In genomic region chr12:12072064-12072760, GRCh38 we compare ENCODE assay signal across 8 cellular contexts. TPM values are rescaled to one million over a fixed set of nuclear protein-coding genes. Genes with fewer than 3 reads are reported as not detected.
DNase-seq lines count a peak whose midpoint lies in the region; ATAC-seq and TF ChIP-seq lines count a peak whose summit lies in the region.

No MANE protein-coding gene starts in this region.

- WGBS in aorta, 2 donors = 74 to 84% methylated on average over 21 of the region's 21 CpGs

- H3K27me3 ChIP-seq in left ventricle myocardium inferior (ENCODE audit: low read depth) = peaks cover 45% of the 10 kb centered on the region
- H3K27me3 ChIP-seq in aorta (ENCODE audit: control insufficient read depth in 1 of 2, insufficient read depth in 2 of 2, low read length in 1 of 2) = peaks cover 0 to 1% of the 10 kb centered on the region in 2 donors

- TF ChIP-seq CTCF in left ventricle myocardium inferior (IDR thresholded peaks at IDR 0.05; ENCODE audit: borderline replicate concordance) = no peak
- TF ChIP-seq CTCF in mucosa of descending colon (IDR thresholded peaks at IDR 0.05) = no peak
- TF ChIP-seq CTCF in GM13977 (IDR thresholded peaks at IDR 0.05; ENCODE audit: extremely low read depth, insufficient read depth, missing control alignments) = no peak

- DNase-seq in cardiac septum (ENCODE audit: low spot score) (peak; percentile 41), left ventricle myocardium inferior (no peak), mucosa of descending colon (peak; percentile 73 to 79 (median 77)), aorta (no peak), pons (ENCODE audit: low spot score) (no peak), GM13977 (ENCODE audit: low spot score) (no peak), ecto neural progenitor cell (ENCODE audit: low spot score) (no peak)
- peak; percentile 33 for DNase-seq in activated T-cell treated with anti-CD3 and anti-CD28 coated beads, Interleukin-2, amount 50 U/mL, for 1 hour

- no peak overlapping the region for H3K4me3 ChIP-seq in left ventricle myocardium inferior
- H3K4me3 ChIP-seq in mucosa of descending colon = peak overlapping the region; percentile 30
- H3K4me3 ChIP-seq in aorta (ENCODE audit: low read length in 2 of 2) = no peak overlapping the region

- H3K4me1 ChIP-seq in left ventricle myocardium inferior = no peaks in the 10 kb centered on the region
- H3K4me1 ChIP-seq in mucosa of descending colon (ENCODE audit: low read depth) = peaks cover 22% of the 10 kb centered on the region
- no peaks in the 10 kb centered on the region for H3K4me1 ChIP-seq in aorta (ENCODE audit: control insufficient read depth in 1 of 2, insufficient read depth in 2 of 2, low read length in 2 of 2)

- H3K27ac ChIP-seq in left ventricle myocardium inferior (replicated peaks) = no peak overlapping the region
- H3K27ac ChIP-seq in aorta (ENCODE audit: low read depth in 1 of 2, low read length in 2 of 2) = no peak overlapping the region

- in situ Hi-C loops in GM13977 (cut with MboI; ENCODE audit: low pct_unique_long_range_greater_than_20kb, low sequenced_read_pairs, unreplicated experiment) = loop anchor here (25.0 kb wide), 1 partner anchor 265 kb away; no protein-coding TSS in a partner anchor

- ATAC-seq in mucosa of descending colon (peak; percentile 71), aorta (ENCODE audit: low FRiP score) (peak; percentile 9)

- intact Hi-C loops in cardiac septum (cut with DNase I) (no loop called here), left ventricle myocardium inferior (cut with micrococcal nuclease) (no loop called here), mucosa of descending colon (cut with DNase I, micrococcal nuclease) (no loop called here), aorta (cut with DNase I) (no loop called here)

- H3K36me3 ChIP-seq in left ventricle myocardium inferior = no peaks in the 10 kb centered on the region
- H3K36me3 ChIP-seq in mucosa of descending colon (ENCODE audit: low read depth) = no peaks in the 10 kb centered on the region
- H3K36me3 ChIP-seq in aorta (ENCODE audit: control insufficient read depth in 1 of 2, insufficient read depth in 2 of 2, low read length in 1 of 2) = no peaks in the 10 kb centered on the region

- H3K9me3 ChIP-seq in left ventricle myocardium inferior (replicated peaks) (no peaks in the 10 kb centered on the region), mucosa of descending colon (no peaks in the 10 kb centered on the region), aorta (ENCODE audit: control insufficient read depth, low read length) (no peaks in the 10 kb centered on the region)

RNA-seq across cellular contexts. Expression of gene BCL2L14, which starts 1.5 kb away (rescaled TPM):
- total RNA-seq in cardiac septum (not detected), left ventricle myocardium inferior (not detected), mucosa of descending colon (10 to 100 TPM; 27.3 to 74.4 (median 52.7) TPM), aorta (not detected)
- polyA plus RNA-seq in aorta = 1 to 10 TPM in 1 of 2 donors, not detected in 1; 4.0 TPM

Comparison
In these comparisons a context has a peak if more than half of its experiments do, and no peak if none do; other contexts are left out.
1. DNase-seq: peak in cardiac septum (single experiment), activated T-cell treated with anti-CD3 and anti-CD28 coated beads, Interleukin-2, amount 50 U/mL, for 1 hour (single experiment) and mucosa of descending colon (3 of 3); none in left ventricle myocardium inferior (single experiment), aorta (0 of 2), pons (single experiment), GM13977 (single experiment) and ecto neural progenitor cell (single experiment).
2. RNA of gene BCL2L14, which starts 1.5 kb away (total RNA-seq): 27.3 to 74.4 TPM in mucosa of descending colon; not detected in cardiac septum (single experiment), not detected in left ventricle myocardium inferior (single experiment) and not detected in aorta; every median in the first group is over 10 times any median in the second.